In the genomic region with DNA sequence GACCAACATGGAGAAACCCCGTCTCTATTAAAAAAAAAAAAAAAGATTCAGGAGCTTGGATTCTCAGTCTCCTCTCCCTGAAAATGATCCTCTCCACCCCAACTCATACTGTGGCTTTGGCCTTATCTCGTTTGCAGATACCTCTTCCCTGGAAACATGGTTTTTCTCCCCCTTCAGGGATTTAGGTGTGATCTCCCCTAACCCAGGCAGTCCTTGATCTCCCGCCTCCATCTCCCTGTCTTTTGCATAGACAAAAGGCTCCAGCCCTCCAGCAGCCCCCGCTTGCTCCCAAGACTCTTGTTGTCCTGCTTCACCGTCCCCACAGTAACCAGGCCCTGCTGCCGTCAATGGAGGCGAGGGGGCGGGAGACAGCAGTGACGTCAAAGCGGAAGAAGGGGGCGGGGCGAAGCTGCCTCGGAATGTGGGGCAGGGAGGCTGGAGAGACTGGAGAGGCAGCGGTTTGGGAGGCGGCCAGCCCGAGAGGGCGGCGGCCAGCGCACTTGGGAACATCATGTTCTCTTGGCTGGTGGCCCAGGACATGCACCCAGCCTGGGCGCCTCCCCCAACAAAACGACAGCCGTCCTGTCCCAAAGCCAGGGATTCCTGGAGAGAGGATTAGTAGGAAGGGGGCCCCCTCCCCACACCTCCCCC, we compare ENCODE assay signal across 8 cellular contexts.
A peak's percentile ranks its signal among the peaks of the same experiment; 100 is the strongest.
DNase-seq lines count a peak whose midpoint lies in the region; ATAC-seq and TF ChIP-seq lines count a peak whose summit lies in the region.

No MANE protein-coding gene starts in this region.

- peak overlapping the region in 2 of 3 experiments; percentile 98 to 100 for H3K27ac Mint-ChIP-seq in nephron
- peak overlapping the region; percentile 89 for H3K27ac Mint-ChIP-seq in stimulated activated naive B cell treated with anti-CD40 and anti-IgM and Interleukin-4, amounts not matched to agents 10 μg/mL and 1 μg/mL and 100 μg/mL, for 72 hours

- no peaks in the 10 kb centered on the region for H3K27me3 ChIP-seq in BLaER1 treated with 17β-estradiol and CSF1 and Interleukin-3, amounts not matched to agents 10 nM and 100 nM

- DNase-seq in HS-5 (ENCODE audit: low read depth): peak; percentile 91
- DNase-seq in SHP77 (lab: John Stamatoyannopoulos, UW): peak; percentile 93 to 94
- peak; percentile 45 to 77 (median 69) for DNase-seq in activated naive CD4-positive, alpha-beta T cell (lab: John Stamatoyannopoulos, UW)
- peak; percentile 100 for DNase-seq in fibroblast of the conjunctiva (ENCODE audit: low read depth)
- DNase-seq in stimulated activated naive B cell treated with anti-CD40 and anti-IgM and Interleukin-4, amounts not matched to agents 10 μg/mL and 1 μg/mL and 100 μg/mL, for 72 hours: peak; percentile 77

- peak overlapping the region; percentile 82 to 99 (median 97) for H3K4me2 ChIP-seq in BLaER1 treated with 17β-estradiol and CSF1 and Interleukin-3, amounts not matched to agents 10 nM and 100 nM

- H3K4me1 ChIP-seq in BLaER1 treated with 17β-estradiol and CSF1 and Interleukin-3, amounts not matched to agents 10 nM and 100 nM: peaks cover 58 to 76% (median 67%) of the 10 kb centered on the region in 10 experiments

- H3K9ac ChIP-seq in BLaER1 treated with 17β-estradiol and CSF1 and Interleukin-3, amounts not matched to agents 10 nM and 100 nM: peak overlapping the region; percentile 47 to 94 (median 72)

- H3K9me3 ChIP-seq in BLaER1 treated with 17β-estradiol and CSF1 and Interleukin-3, amounts not matched to agents 10 nM and 100 nM (replicated peaks in 1 of 11): no peaks in the 10 kb centered on the region

- no peak for TF ChIP-seq CTCF in nephron (IDR thresholded peaks at IDR 0.05; ENCODE audit: unreplicated experiment in 3 of 3)

- no peak for ATAC-seq in stimulated activated naive B cell treated with anti-CD40 and anti-IgM and Interleukin-4, amounts not matched to agents 10 μg/mL and 1 μg/mL and 100 μg/mL, for 72 hours (replicated peaks)
- no peak for ATAC-seq in HG03432 (IDR thresholded peaks at IDR 0.05; ENCODE audit: unreplicated experiment)

- H3K27ac ChIP-seq in BLaER1 treated with 17β-estradiol and CSF1 and Interleukin-3, amounts not matched to agents 10 nM and 100 nM: peak overlapping the region; percentile 27 to 97 (median 87)

- peaks cover 9% of the 10 kb centered on the region for H3K36me3 Mint-ChIP-seq in nephron (ENCODE audit: low read depth)
- peaks cover 10 to 25% of the 10 kb centered on the region in 2 donors for H3K36me3 Mint-ChIP-seq in stimulated activated naive B cell treated with anti-CD40 and anti-IgM and Interleukin-4, amounts not matched to agents 10 μg/mL and 1 μg/mL and 100 μg/mL, for 72 hours

- no peaks in the 10 kb centered on the region for H3K9me3 Mint-ChIP-seq in nephron
- no peaks in the 10 kb centered on the region for H3K9me3 Mint-ChIP-seq in stimulated activated naive B cell treated with anti-CD40 and anti-IgM and Interleukin-4, amounts not matched to agents 10 μg/mL and 1 μg/mL and 100 μg/mL, for 72 hours

- peaks cover 11 to 22% (median 16%) of the 10 kb centered on the region in 11 experiments for H3K36me3 ChIP-seq in BLaER1 treated with 17β-estradiol and CSF1 and Interleukin-3, amounts not matched to agents 10 nM and 100 nM

- peaks cover 13% of the 10 kb centered on the region for H3K4me1 Mint-ChIP-seq in nephron
- peaks cover 9 to 39% of the 10 kb centered on the region in 2 donors for H3K4me1 Mint-ChIP-seq in stimulated activated naive B cell treated with anti-CD40 and anti-IgM and Interleukin-4, amounts not matched to agents 10 μg/mL and 1 μg/mL and 100 μg/mL, for 72 hours

- H3K4me3 Mint-ChIP-seq in nephron: no peak overlapping the region
- peak overlapping the region in 1 of 2 donors; percentile 73 for H3K4me3 Mint-ChIP-seq in stimulated activated naive B cell treated with anti-CD40 and anti-IgM and Interleukin-4, amounts not matched to agents 10 μg/mL and 1 μg/mL and 100 μg/mL, for 72 hours

- H3K27me3 Mint-ChIP-seq in nephron (ENCODE audit: low read depth): no peaks in the 10 kb centered on the region
- H3K27me3 Mint-ChIP-seq in stimulated activated naive B cell treated with anti-CD40 and anti-IgM and Interleukin-4, amounts not matched to agents 10 μg/mL and 1 μg/mL and 100 μg/mL, for 72 hours: no peaks in the 10 kb centered on the region

- H4K20me1 ChIP-seq in BLaER1 treated with 17β-estradiol and CSF1 and Interleukin-3, amounts not matched to agents 10 nM and 100 nM: peaks cover 15 to 39% (median 21%) of the 10 kb centered on the region in 11 experiments

- H3K4me3 ChIP-seq in BLaER1 treated with 17β-estradiol and CSF1 and Interleukin-3, amounts not matched to agents 10 nM and 100 nM: peak overlapping the region in 6 of 10 experiments; percentile 5 to 64 (median 14); a peak in 5 of 20 replicates
